ENCODE assay signal across 20 cellular contexts in genomic region chr13:64453831-64454230, GRCh38.
DNase-seq lines count a peak whose midpoint lies in the region; ATAC-seq and TF ChIP-seq lines count a peak whose summit lies in the region.
"Had no signal": no experiment of that assay in that cellular context is flagged by ENCODE, and none has a peak within 500 bp of the region (broad histone marks: within the 10 kb centered on the region; RNA-seq: fewer than 3 reads in every experiment).

No MANE protein-coding gene starts in this region.

- no peak for TF ChIP-seq CTCF in choroid plexus epithelial cell (conservative IDR thresholded peaks at IDR 0.05; ENCODE audit: low read depth, low read length)

- no peak for ATAC-seq in HG03469 (IDR thresholded peaks at IDR 0.05; ENCODE audit: unreplicated experiment)
- ATAC-seq: activated naive CD4-positive, alpha-beta T cell treated with anti-CD3 and anti-CD28 coated beads, Interleukin-2, amount 50 U/mL, for 72 hours; naive thymus-derived CD4-positive, alpha-beta T cell had no signal

- no peak overlapping the region for H3K4me3 ChIP-seq in choroid plexus epithelial cell (ENCODE audit: low read depth, low read length)
- H3K4me3 ChIP-seq: coronary artery, PC-9, tibial nerve had no signal

- DNase-seq in GM03348 (ENCODE audit: low spot score): peak; percentile 12
- peak; percentile 27 to 72 for DNase-seq in NCI-H524 (lab: John Stamatoyannopoulos, UW)
- peak; percentile 30 for DNase-seq in choroid plexus epithelial cell (ENCODE audit: low read depth)
- peak; percentile 29 for DNase-seq in retina
- DNase-seq in NCI-H1436 (lab: John Stamatoyannopoulos, UW): no peak
- DNase-seq in NCI-H446 treated with DMSO at 0.1 percent for 48 hours (lab: John Stamatoyannopoulos, UW): no peak
- DNase-seq: Caco-2; hypothalamus; MV-4-11; naive thymus-derived CD4-positive, alpha-beta T cell; NCI-H2081 treated with DMSO at 0.1 percent for 48 hours; NCI-H774; PC-9; SIG-M5; stimulated activated CD4-positive, alpha-beta T cell treated with anti-CD3 and anti-CD28 coated beads, Interleukin-1b, Interleukin-23, amount 100 ng/mL, for 48 hours; stimulated activated naive CD4-positive, alpha-beta T cell treated with Interleukin-2 at 50 U/mL for 16 hours had no signal

Comparison
In these comparisons a context has a peak if more than half of its experiments do, and no peak if none do; other contexts are left out.
1. DNase-seq: peak in GM03348 (single experiment), NCI-H524 (2 of 2), choroid plexus epithelial cell (single experiment) and retina (single experiment); none in NCI-H1436 (single experiment) and NCI-H446 treated with DMSO at 0.1 percent for 48 hours (single experiment).